Comparison of ENCODE assay signal across 8 cellular contexts in the genomic region with DNA sequence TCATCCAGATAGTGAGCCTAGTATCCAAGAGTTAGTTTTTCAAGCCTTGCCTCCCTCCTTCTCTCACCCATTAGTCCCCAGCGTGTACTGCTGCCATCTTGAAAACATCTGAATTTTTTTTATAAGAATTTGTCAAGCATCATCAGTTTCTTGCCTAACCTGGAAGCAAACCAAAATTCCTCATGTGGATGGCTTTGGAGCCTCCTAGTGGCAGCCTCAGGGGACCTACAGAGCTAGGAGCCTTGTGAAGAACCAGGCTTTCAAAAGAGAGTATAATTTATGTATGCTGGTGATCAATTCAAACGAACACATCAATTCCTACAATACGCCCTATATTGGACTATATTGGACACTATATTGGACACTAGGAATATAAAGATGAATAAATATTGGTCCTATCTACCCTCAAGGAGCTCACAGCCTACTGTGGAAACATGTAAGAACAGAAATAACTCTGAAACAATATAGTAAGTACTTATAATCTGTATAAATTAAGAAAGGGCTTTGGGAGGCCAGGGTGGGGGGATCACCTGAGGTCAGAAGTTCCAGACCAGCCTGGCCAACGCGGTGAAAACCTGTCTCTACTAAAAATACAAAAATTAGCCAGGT.
DNase-seq lines count a peak whose midpoint lies in the region; ATAC-seq, FAIRE-seq and TF ChIP-seq lines count a peak whose summit lies in the region.

No MANE protein-coding gene starts in this region.

- H3K4me3 ChIP-seq in MG63 (no peak overlapping the region), bronchial epithelial cell (ENCODE audit: low read depth, low read length) (no peak overlapping the region)

- no peaks in the 10 kb centered on the region for H3K27me3 ChIP-seq in MG63
- no peaks in the 10 kb centered on the region for H3K27me3 ChIP-seq in bronchial epithelial cell (ENCODE audit: control insufficient read depth, insufficient read depth, low read length)

- no peaks in the 10 kb centered on the region for H3K36me3 Mint-ChIP-seq in mesothelial cell of epicardium

- H3K4me1 Mint-ChIP-seq in mesothelial cell of epicardium = no peaks in the 10 kb centered on the region

- DNase-seq in NCI-H748 (lab: John Stamatoyannopoulos, UW; ENCODE audit: unreplicated experiment) = peak; percentile 28
- DNase-seq in NCI-H748 treated with DMSO at 0.1 percent for 48 hours (lab: John Stamatoyannopoulos, UW) = no peak
- DNase-seq in MG63 = peak; percentile 15
- DNase-seq in bronchial epithelial cell (ENCODE audit: low read depth) = peak; percentile 59
- DNase-seq in mesothelial cell of epicardium (ENCODE audit: low spot score in 2 of 2, unreplicated experiment in 2 of 2) = peak in 1 of 2 experiments; percentile 55
- no peak for DNase-seq in stimulated activated naive CD8-positive, alpha-beta T cell treated with anti-CD3 and anti-CD28 coated beads, Interleukin-15, Interleukin-2, amounts not matched to agents 100 U/mL and 50 U/mL, for 24 hours

- no peak for ATAC-seq in HG03108 (IDR thresholded peaks at IDR 0.05; ENCODE audit: unreplicated experiment)
- ATAC-seq in HG03025 (IDR thresholded peaks at IDR 0.05; ENCODE audit: low FRiP score, unreplicated experiment) = no peak
- no peak for ATAC-seq in stimulated activated naive CD8-positive, alpha-beta T cell treated with anti-CD3 and anti-CD28 coated beads, Interleukin-15, Interleukin-2, amounts not matched to agents 100 U/mL and 50 U/mL, for 24 hours

- no peak overlapping the region for H3K27ac Mint-ChIP-seq in mesothelial cell of epicardium

- no peaks in the 10 kb centered on the region for H3K36me3 ChIP-seq in MG63
- no peaks in the 10 kb centered on the region for H3K36me3 ChIP-seq in bronchial epithelial cell (ENCODE audit: control insufficient read depth, insufficient read depth, low read length)

- H3K4me3 Mint-ChIP-seq in mesothelial cell of epicardium = no peak overlapping the region

- FAIRE-seq in bronchial epithelial cell (lab: Jason Lieb, UNC) = no peak

- no peaks in the 10 kb centered on the region for H3K9me3 Mint-ChIP-seq in mesothelial cell of epicardium

- H3K27me3 Mint-ChIP-seq in mesothelial cell of epicardium (ENCODE audit: low read depth) = peaks cover 24% of the 10 kb centered on the region

- TF ChIP-seq CTCF in bronchial epithelial cell (IDR thresholded peaks at IDR 0.05; ENCODE audit: insufficient read depth, low read length, severe bottlenecking) (peak; percentile 71), mesothelial cell of epicardium (IDR thresholded peaks at IDR 0.05; ENCODE audit: unreplicated experiment) (peak; percentile 44)

- H3K9me3 ChIP-seq in MG63 = no peaks in the 10 kb centered on the region

Comparison
In these comparisons a context has a peak if more than half of its experiments do, and no peak if none do; other contexts are left out.
1. DNase-seq: peak in NCI-H748 (single experiment), MG63 (single experiment) and bronchial epithelial cell (single experiment); none in NCI-H748 treated with DMSO at 0.1 percent for 48 hours (single experiment) and stimulated activated naive CD8-positive, alpha-beta T cell treated with anti-CD3 and anti-CD28 coated beads, Interleukin-15, Interleukin-2, amounts not matched to agents 100 U/mL and 50 U/mL, for 24 hours (single experiment).